In genomic region chr6:143805832-143806281, GRCh38 we compare ENCODE assay signal across 1 cellular context.
TF ChIP-seq lines count a peak whose summit lies in the region.

No MANE protein-coding gene starts in this region.

TF ChIP-seq in K562, 482 proteins besides CTCF, POLR2A, EP300 and RAD21 (continued from another document):
- TF ChIP-seq TCF15 (CRISPR knock-in tag; IDR thresholded peaks at IDR 0.05): no peak
- no peak for TF ChIP-seq RERE (CRISPR knock-in tag; IDR thresholded peaks at IDR 0.05; ENCODE audit: borderline replicate concordance)
- TF ChIP-seq TSHZ1 (CRISPR knock-in tag; IDR thresholded peaks at IDR 0.05): peak; percentile 11; the same call in 1 of the 2 replicates
- TF ChIP-seq CEBPG (CRISPR knock-in tag; IDR thresholded peaks at IDR 0.05): no peak
- TF ChIP-seq CEBPG (tag; conservative IDR thresholded peaks at IDR 0.05 in 1 of 2, IDR thresholded peaks at IDR 0.05 in 1 of 2): 0 out of 4 replicates have a peak, but pooled peaks of 1 of the 2 experiments have one; percentile 54
- TF ChIP-seq ZNF445 (CRISPR knock-in tag; IDR thresholded peaks at IDR 0.05; ENCODE audit: low read depth): peak; percentile 52; the same call in 1 of the 2 replicates
